Comparison of ENCODE assay signal across 26 cellular contexts in genomic region chr7:104008107-104008506, GRCh38.
"Had no signal": no experiment of that assay in that cellular context is flagged by ENCODE, and none has a peak within 500 bp of the region (broad histone marks: within the 10 kb centered on the region; RNA-seq: fewer than 3 reads in every experiment).

No MANE protein-coding gene starts in this region.

- DNase-seq: stimulated activated CD4-positive, alpha-beta T cell treated with anti-CD3 and anti-CD28 coated beads, Interleukin-2, amount 100 ng/mL, for 48 hours; stimulated activated CD4-positive, alpha-beta T cell treated with anti-CD3 and anti-CD28 coated beads, Interleukin-4, amount 100 ng/mL, for 1 hour; stimulated activated CD4-positive, alpha-beta T cell treated with anti-CD3 and anti-CD28 coated beads, Interleukin-4, amount 100 ng/mL, for 24 hours; stimulated activated CD4-positive, alpha-beta T cell treated with anti-CD3 and anti-CD28 coated beads, Interleukin-4, amount 100 ng/mL, for 4 hours; stimulated activated CD8-positive, alpha-beta memory T cell treated with anti-CD3 and anti-CD28 coated beads, Interleukin-4, amount 100 ng/mL, for 48 hours; stimulated activated naive B cell treated with anti-CD40 and anti-IgM and Interleukin-4, amounts not matched to agents 10 μg/mL and 1 μg/mL and 100 μg/mL, for 72 hours; stimulated activated naive CD4-positive, alpha-beta T cell; stimulated activated naive CD4-positive, alpha-beta T cell treated with Interleukin-2 at 50 U/mL for 16 hours; stimulated activated naive CD8-positive, alpha-beta T cell treated with anti-CD3 and anti-CD28 coated beads, Interleukin-15, amount 100 ng/mL, for 72 hours; stimulated activated naive CD8-positive, alpha-beta T cell treated with anti-CD3 and anti-CD28 coated beads, Interleukin-15, Interleukin-2, amounts not matched to agents 100 U/mL and 50 U/mL, for 24 hours; stomach; substantia nigra; testis; thyroid gland; tibial artery; transverse colon; trophoblast cell; upper lobe of left lung; upper lobe of right lung; uterus had no signal

- H3K4me1 ChIP-seq: stomach, suprapubic skin, testis, thyroid gland, tibial artery, transverse colon, upper lobe of left lung, upper lobe of right lung, uterus, vagina had no signal

- H3K27me3 ChIP-seq: stomach, suprapubic skin, testis, thyroid gland, tibial artery, transverse colon, upper lobe of left lung, upper lobe of right lung, uterus, vagina had no signal

- H3K9me3 ChIP-seq: stomach, suprapubic skin, testis, thoracic aorta, thyroid gland, tibial artery, transverse colon, upper lobe of left lung, upper lobe of right lung, uterus, vagina had no signal

- H3K36me3 ChIP-seq: stomach, suprapubic skin, thoracic aorta, thyroid gland, tibial artery, transverse colon, upper lobe of left lung, upper lobe of right lung, uterus, vagina had no signal

- FAIRE-seq: urothelium cell line had no signal

- ATAC-seq: stimulated activated effector memory CD8-positive, alpha-beta T cell treated with anti-CD3 and anti-CD28 coated beads, Interleukin-12 subunit alpha, Interleukin-12 subunit beta, amount 100 ng/mL, for 72 hours; stimulated activated memory B cell treated with anti-CD40 and anti-IgM and Interleukin-4, amounts not matched to agents 10 μg/mL and 1 μg/mL and 100 μg/mL, for 72 hours; stimulated activated naive B cell treated with anti-CD40 and anti-IgM and Interleukin-4, amounts not matched to agents 10 μg/mL and 1 μg/mL and 100 μg/mL, for 72 hours; stimulated activated naive CD8-positive, alpha-beta T cell treated with anti-CD3 and anti-CD28 coated beads, Interleukin-15, amount 100 ng/mL, for 72 hours; stimulated activated naive CD8-positive, alpha-beta T cell treated with anti-CD3 and anti-CD28 coated beads, Interleukin-15, Interleukin-2, amounts not matched to agents 100 U/mL and 50 U/mL, for 24 hours; upper lobe of right lung had no signal

- H3K27ac ChIP-seq: stomach, suprapubic skin, testis, thoracic aorta, thyroid gland, tibial artery, transverse colon, upper lobe of left lung, upper lobe of right lung, uterus, vagina had no signal

- H3K4me3 ChIP-seq: stomach, suprapubic skin, testis, thoracic aorta, thyroid gland, tibial artery, transverse colon, upper lobe of left lung, upper lobe of right lung, uterus, vagina had no signal
